9 cellular contexts compared by ENCODE assay signal in the genomic region with DNA sequence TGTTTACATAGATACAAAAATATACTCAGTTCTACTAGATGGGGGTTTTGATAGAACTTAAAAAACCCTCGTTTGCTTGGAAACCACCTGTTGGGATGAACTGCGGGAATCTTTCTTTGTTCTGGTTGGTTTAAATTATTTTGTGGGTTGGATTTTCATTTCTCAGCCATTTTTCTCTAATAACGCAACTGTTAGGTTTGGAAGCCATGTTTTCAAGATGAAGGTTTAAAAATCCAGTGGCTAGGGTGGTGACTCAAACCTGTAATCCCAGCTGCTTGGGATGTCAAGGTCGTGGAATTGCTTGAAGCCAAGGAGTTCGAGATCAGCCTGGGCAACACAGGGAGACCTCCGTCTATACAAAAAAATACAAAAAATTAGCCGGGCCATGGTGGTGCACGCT. TPM values are rescaled to one million over a fixed set of nuclear protein-coding genes. Genes with fewer than 3 reads are reported as not detected.
DNase-seq lines count a peak whose midpoint lies in the region; ATAC-seq, FAIRE-seq and TF ChIP-seq lines count a peak whose summit lies in the region.
"Had no signal": no experiment of that assay in that cellular context is flagged by ENCODE, and none has a peak within 500 bp of the region (broad histone marks: within the 10 kb centered on the region; RNA-seq: fewer than 3 reads in every experiment).

No MANE protein-coding gene starts in this region.

- TF ChIP-seq RAD21 in neural cell (conservative IDR thresholded peaks at IDR 0.05): no peak

- no peak for FAIRE-seq in GM12891 (lab: Jason Lieb, UNC)
- no peak for FAIRE-seq in GM19239 (lab: Jason Lieb, UNC)

- H3K27ac ChIP-seq in DND-41 (ENCODE audit: low read length) (peak overlapping the region; percentile 95; the same call in 1 of the 2 replicates), MM.1S (ENCODE audit: low read length) (no peak overlapping the region), neural cell (ENCODE audit: low read length) (no peak overlapping the region)

- H3K9ac ChIP-seq in DND-41 (ENCODE audit: low read depth, low read length): peak overlapping the region; percentile 96
- no peak overlapping the region for H3K9ac ChIP-seq in MM.1S (ENCODE audit: low read length)
- no peak overlapping the region for H3K9ac ChIP-seq in neural cell (ENCODE audit: low read length)

- H3K4me3 ChIP-seq in DND-41 (ENCODE audit: low read depth in 1 of 2, low read length in 2 of 2): peak overlapping the region; percentile 85 to 96; a peak in 3 of 4 replicates
- no peak overlapping the region; the same call in 1 of the 2 replicates for H3K4me3 ChIP-seq in MM.1S (ENCODE audit: low read length)
- H3K4me3 ChIP-seq in choroid plexus epithelial cell (ENCODE audit: low read depth, low read length): peak overlapping the region; percentile 75
- H3K4me3 ChIP-seq in neural cell (ENCODE audit: low read length): peak overlapping the region; percentile 97

- peaks cover 62% of the 10 kb centered on the region for H3K79me2 ChIP-seq in DND-41 (ENCODE audit: insufficient read depth, low read length)
- peaks cover 61% of the 10 kb centered on the region for H3K79me2 ChIP-seq in MM.1S (ENCODE audit: low read length)
- H3K79me2 ChIP-seq in neural cell (replicated peaks; ENCODE audit: insufficient read depth, low read length): peaks cover 44% of the 10 kb centered on the region

- no peaks in the 10 kb centered on the region for H3K9me2 ChIP-seq in MM.1S (replicated peaks; ENCODE audit: insufficient read depth, low read length)
- no peaks in the 10 kb centered on the region for H3K9me2 ChIP-seq in neural cell (ENCODE audit: insufficient read depth, low read length)

- DNase-seq in DND-41 (no peak), MM.1S (no peak), choroid plexus epithelial cell (ENCODE audit: low read depth) (no peak), GM12891 (ENCODE audit: insufficient read length, low spot score) (no peak), GM19239 (ENCODE audit: insufficient read length, low spot score) (no peak)
- DNase-seq: stimulated activated CD4-positive, alpha-beta T cell treated with anti-CD3 and anti-CD28 coated beads, Interleukin-4, amount 100 ng/mL, for 1 hour had no signal

- TF ChIP-seq EP300 in neural cell (conservative IDR thresholded peaks at IDR 0.05; ENCODE audit: poor library complexity, severe bottlenecking): no peak

- H4K20me1 ChIP-seq in DND-41 (ENCODE audit: insufficient read depth, low read length) (peaks cover 29% of the 10 kb centered on the region; the same call in 1 of the 2 replicates), MM.1S (ENCODE audit: insufficient read depth, low read length) (peaks cover 15% of the 10 kb centered on the region), neural cell (ENCODE audit: insufficient read depth) (no peaks in the 10 kb centered on the region)

- TF ChIP-seq CTCF in DND-41 (IDR thresholded peaks at IDR 0.05; ENCODE audit: borderline replicate concordance, extremely low read depth, low read length, poor library complexity, severe bottlenecking) (no peak), MM.1S (IDR thresholded peaks at IDR 0.05; ENCODE audit: low read length) (no peak), choroid plexus epithelial cell (conservative IDR thresholded peaks at IDR 0.05; ENCODE audit: low read depth, low read length) (no peak), neural cell (IDR thresholded peaks at IDR 0.05; ENCODE audit: poor library complexity, severe bottlenecking) (no peak)

- H2AFZ ChIP-seq in DND-41 (ENCODE audit: low read depth, low read length) (no peak overlapping the region), MM.1S (ENCODE audit: low read length) (no peak overlapping the region), neural cell (ENCODE audit: low read depth, low read length) (no peak overlapping the region)

- no peak for ATAC-seq in DND-41 (ENCODE audit: insufficient read depth, low read depth)
- no peak for ATAC-seq in GM18520 (IDR thresholded peaks at IDR 0.05; ENCODE audit: unreplicated experiment)
- ATAC-seq in HG03139 (IDR thresholded peaks at IDR 0.05; ENCODE audit: unreplicated experiment): no peak

- H3K27me3 ChIP-seq in DND-41 (ENCODE audit: insufficient read depth, low read length, poor library complexity) (no peaks in the 10 kb centered on the region), MM.1S (replicated peaks; ENCODE audit: insufficient read depth, low read length) (0 out of 2 replicates have a peak, but pooled peaks cover 8% of the 10 kb centered on the region), neural cell (ENCODE audit: insufficient read depth, low read depth, low read length) (no peaks in the 10 kb centered on the region)

- H3K4me2 ChIP-seq in DND-41 (ENCODE audit: insufficient read depth, low read length): peak overlapping the region; percentile 70
- H3K4me2 ChIP-seq in MM.1S (ENCODE audit: low read depth, low read length): peak overlapping the region; percentile 80
- peak overlapping the region; percentile 57 for H3K4me2 ChIP-seq in neural cell (ENCODE audit: low read length)

- no peaks in the 10 kb centered on the region for H3K9me3 ChIP-seq in DND-41 (ENCODE audit: insufficient read depth, low read length, severe bottlenecking)
- H3K9me3 ChIP-seq in MM.1S (replicated peaks; ENCODE audit: insufficient read depth, low read length): no peaks in the 10 kb centered on the region
- H3K9me3 ChIP-seq in neural cell (ENCODE audit: low read length): no peaks in the 10 kb centered on the region

- no peak for TF ChIP-seq POLR2A in GM12891 (IDR thresholded peaks at IDR 0.05; ENCODE audit: low read depth, low read length)

- H3K36me3 ChIP-seq in DND-41 (ENCODE audit: insufficient read depth, low read length) (peaks cover 9% of the 10 kb centered on the region; the same call in 1 of the 2 replicates), MM.1S (replicated peaks; ENCODE audit: insufficient read depth, low read length) (no peaks in the 10 kb centered on the region), neural cell (ENCODE audit: insufficient read depth, low read length) (no peaks in the 10 kb centered on the region)

- H3F3A ChIP-seq in MM.1S (ENCODE audit: insufficient read depth, low read length) (no peaks in the 10 kb centered on the region), neural cell (ENCODE audit: insufficient read depth, low read length, poor library complexity, severe bottlenecking) (no peaks in the 10 kb centered on the region)

- peaks cover 35% of the 10 kb centered on the region for H3K4me1 ChIP-seq in DND-41 (ENCODE audit: insufficient read depth, low read length)
- H3K4me1 ChIP-seq in MM.1S (ENCODE audit: low read length): peaks cover 9% of the 10 kb centered on the region

TF ChIP-seq in neural cell, 6 proteins besides CTCF, POLR2A, EP300 and RAD21:
- TF ChIP-seq, protein P1, sequence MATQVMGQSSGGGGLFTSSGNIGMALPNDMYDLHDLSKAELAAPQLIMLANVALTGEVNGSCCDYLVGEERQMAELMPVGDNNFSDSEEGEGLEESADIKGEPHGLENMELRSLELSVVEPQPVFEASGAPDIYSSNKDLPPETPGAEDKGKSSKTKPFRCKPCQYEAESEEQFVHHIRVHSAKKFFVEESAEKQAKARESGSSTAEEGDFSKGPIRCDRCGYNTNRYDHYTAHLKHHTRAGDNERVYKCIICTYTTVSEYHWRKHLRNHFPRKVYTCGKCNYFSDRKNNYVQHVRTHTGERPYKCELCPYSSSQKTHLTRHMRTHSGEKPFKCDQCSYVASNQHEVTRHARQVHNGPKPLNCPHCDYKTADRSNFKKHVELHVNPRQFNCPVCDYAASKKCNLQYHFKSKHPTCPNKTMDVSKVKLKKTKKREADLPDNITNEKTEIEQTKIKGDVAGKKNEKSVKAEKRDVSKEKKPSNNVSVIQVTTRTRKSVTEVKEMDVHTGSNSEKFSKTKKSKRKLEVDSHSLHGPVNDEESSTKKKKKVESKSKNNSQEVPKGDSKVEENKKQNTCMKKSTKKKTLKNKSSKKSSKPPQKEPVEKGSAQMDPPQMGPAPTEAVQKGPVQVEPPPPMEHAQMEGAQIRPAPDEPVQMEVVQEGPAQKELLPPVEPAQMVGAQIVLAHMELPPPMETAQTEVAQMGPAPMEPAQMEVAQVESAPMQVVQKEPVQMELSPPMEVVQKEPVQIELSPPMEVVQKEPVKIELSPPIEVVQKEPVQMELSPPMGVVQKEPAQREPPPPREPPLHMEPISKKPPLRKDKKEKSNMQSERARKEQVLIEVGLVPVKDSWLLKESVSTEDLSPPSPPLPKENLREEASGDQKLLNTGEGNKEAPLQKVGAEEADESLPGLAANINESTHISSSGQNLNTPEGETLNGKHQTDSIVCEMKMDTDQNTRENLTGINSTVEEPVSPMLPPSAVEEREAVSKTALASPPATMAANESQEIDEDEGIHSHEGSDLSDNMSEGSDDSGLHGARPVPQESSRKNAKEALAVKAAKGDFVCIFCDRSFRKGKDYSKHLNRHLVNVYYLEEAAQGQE (IDR thresholded peaks at IDR 0.05; ENCODE audit: borderline replicate concordance): no peak
- TF ChIP-seq EZH2 (IDR thresholded peaks at IDR 0.05; ENCODE audit: borderline replicate concordance, insufficient read depth, low read length, poor library complexity, severe bottlenecking): no peak

TF ChIP-seq in GM12891, 5 proteins besides CTCF, POLR2A, EP300 and RAD21:
- no peak for TF ChIP-seq SPI1 (IDR thresholded peaks at IDR 0.05; ENCODE audit: low read depth, low read length)
- TF ChIP-seq POU2F2 (IDR thresholded peaks at IDR 0.05; ENCODE audit: low read depth, low read length): no peak
- TF ChIP-seq POLR2AphosphoS5 (IDR thresholded peaks at IDR 0.05; ENCODE audit: low read depth, low read length): no peak
- TF ChIP-seq TAF1 (IDR thresholded peaks at IDR 0.05; ENCODE audit: low read depth, low read length): no peak
- TF ChIP-seq PAX5 (IDR thresholded peaks at IDR 0.05; ENCODE audit: insufficient read depth, low read length, severe bottlenecking): no peak

RNA-seq across cellular contexts. Expression of a gene that starts 1.6 kb away (rescaled TPM):
- 43.8 and 55.4 TPM in 2 replicates for polyA plus RNA-seq in neural cell
- polyA minus RNA-seq in neural cell: 93.2 and 104 TPM in 2 replicates
- polyA plus RNA-seq in GM12891 (2012; ENCODE audit: low read depth, missing spikeins): 45.5 TPM
